In genomic region chr21:43699492-43699777, GRCh38 we compare ENCODE assay signal across 4 cellular contexts.
TF ChIP-seq lines count a peak whose summit lies in the region.

No MANE protein-coding gene starts in this region.

TF ChIP-seq in HEK293, 187 proteins besides CTCF, POLR2A, EP300 and RAD21:
- peak; percentile 67; the same call in 1 of the 2 replicates for TF ChIP-seq ZNF121 (tag by site-specific recombination; IDR thresholded peaks at IDR 0.05)
TF ChIP-seq in HEK293: peak in this region for 1; not testable (repeated sequence) for 186.

TF ChIP-seq in WTC11, 78 proteins besides CTCF, POLR2A, EP300 and RAD21:
- TF ChIP-seq ZNF121 (CRISPR knock-in tag; IDR thresholded peaks at IDR 0.05) = 0 out of 2 replicates have a peak, but pooled peaks have one; percentile 48
TF ChIP-seq in WTC11: peak in this region for 1; not testable (repeated sequence) for 77.

TF ChIP-seq in K562, 482 proteins besides CTCF, POLR2A, EP300 and RAD21:
- 0 out of 2 replicates have a peak, but pooled peaks have one; percentile 35 for TF ChIP-seq ZNF121 (CRISPR knock-in tag; conservative IDR thresholded peaks at IDR 0.05)

TF ChIP-seq in HepG2, 621 proteins besides CTCF, POLR2A, EP300 and RAD21:
- peak; percentile 82; the same call in 1 of the 2 replicates for TF ChIP-seq ZNF770 (CRISPR knock-in tag; IDR thresholded peaks at IDR 0.05)
